ENCODE assay signal across 28 cellular contexts in the genomic region with DNA sequence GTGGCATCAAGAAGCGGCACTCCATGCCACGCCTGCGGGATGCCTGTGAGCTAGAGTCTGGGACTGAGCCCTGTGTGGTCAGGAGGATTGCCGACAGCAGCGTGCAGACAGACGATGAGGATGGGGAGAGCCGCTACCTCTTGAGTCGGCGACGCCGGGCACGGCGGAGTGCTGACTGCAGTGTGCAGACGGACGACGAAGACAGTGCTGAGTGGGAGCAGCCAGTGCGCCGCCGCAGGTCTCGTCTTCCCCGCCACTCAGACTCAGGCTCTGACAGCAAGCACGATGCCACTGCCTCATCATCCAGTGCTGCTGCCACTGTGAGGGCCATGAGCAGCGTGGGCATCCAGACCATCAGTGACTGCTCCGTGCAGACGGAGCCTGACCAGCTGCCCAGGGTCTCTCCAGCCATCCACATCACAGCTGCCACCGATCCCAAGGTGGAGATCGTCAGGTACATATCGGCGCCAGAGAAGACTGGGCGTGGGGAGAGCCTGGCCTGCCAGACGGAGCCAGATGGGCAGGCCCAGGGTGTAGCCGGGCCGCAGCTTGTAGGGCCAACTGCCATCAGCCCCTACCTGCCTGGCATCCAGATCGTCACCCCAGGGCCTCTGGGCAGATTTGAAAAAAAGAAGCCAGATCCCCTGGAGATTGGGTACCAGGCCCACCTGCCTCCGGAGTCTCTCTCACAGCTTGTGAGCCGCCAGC.
"Had no signal": no experiment of that assay in that cellular context is flagged by ENCODE, and none has a peak within 500 bp of the region (broad histone marks: within the 10 kb centered on the region; RNA-seq: fewer than 3 reads in every experiment).

No MANE protein-coding gene starts in this region.

- ATAC-seq: activated CD8-positive, alpha-beta T cell treated with anti-CD3 and anti-CD28 coated beads for 36 hours; activated T-cell treated with anti-CD3 and anti-CD28 coated beads, Interleukin-2, amount 50 U/mL, for 4 hours; activated T-helper 17 cell treated with anti-CD3 and anti-CD28 coated beads, Interleukin-2, amount 50 U/mL, for 72 hours; gastrocnemius medialis; left cardiac atrium; left ventricle myocardium superior; stimulated activated memory B cell treated with anti-CD40 and anti-IgM and Interleukin-4, amounts not matched to agents 10 μg/mL and 1 μg/mL and 100 μg/mL, for 72 hours; stimulated activated naive CD8-positive, alpha-beta T cell treated with anti-CD3 and anti-CD28 coated beads, Interleukin-15, amount 100 ng/mL, for 72 hours; T-helper 17 cell had no signal

- H3K9me3 ChIP-seq: colonic mucosa, gastrocnemius medialis, psoas muscle, sigmoid colon, thyroid gland, upper lobe of left lung had no signal

- H3K27me3 ChIP-seq: colonic mucosa, gastrocnemius medialis, thyroid gland, upper lobe of left lung had no signal

- H3K9ac ChIP-seq: parathyroid adenoma had no signal

- H3K36me3 ChIP-seq: colonic mucosa, gastrocnemius medialis, sigmoid colon, thyroid gland, upper lobe of left lung had no signal

- H3K4me1 ChIP-seq: colonic mucosa, gastrocnemius medialis, parathyroid adenoma, psoas muscle, sigmoid colon, upper lobe of left lung had no signal

- H2AFZ ChIP-seq: parathyroid adenoma had no signal

- DNase-seq: activated B cell treated with CpG ODN at 0.5 μM for 24 hours; activated CD4-positive, alpha-beta T cell treated with anti-CD3 and anti-CD28 coated beads, Interleukin-2, amount 50 U/mL, for 1 hour; activated gamma-delta T cell treated with Interleukin-2 at 50 U/mL for 16 hours; activated naive CD4-positive, alpha-beta T cell treated with anti-CD3 and anti-CD28 coated beads, Interleukin-2, amount 50 U/mL, for 16 hours; activated T-cell treated with anti-CD3 and anti-CD28 coated beads, Interleukin-2, amount 50 U/mL, for 4 hours; amniotic stem cell; central memory CD4-positive, alpha-beta T cell; colonic mucosa; effector memory CD4-positive, alpha-beta T cell; gastrocnemius medialis; hippocampal formation; left cardiac atrium; left ventricle myocardium superior; nucleus accumbens; psoas muscle; sigmoid colon; small intestine; stimulated activated CD4-positive, alpha-beta T cell treated with anti-CD3 and anti-CD28 coated beads, Interleukin-1b, Interleukin-23, amount 100 ng/mL, for 48 hours; stimulated activated CD4-positive, alpha-beta T cell treated with anti-CD3 and anti-CD28 coated beads, Interleukin-4, amount 100 ng/mL, for 4 hours; stimulated activated CD8-positive, alpha-beta memory T cell treated with anti-CD3 and anti-CD28 coated beads, Interleukin-4, amount 100 ng/mL, for 48 hours; stimulated activated naive CD8-positive, alpha-beta T cell treated with anti-CD3 and anti-CD28 coated beads, Interleukin-15, amount 100 ng/mL, for 72 hours; T-helper 17 cell; thyroid gland had no signal

- H3K27ac ChIP-seq: colonic mucosa, gastrocnemius medialis, parathyroid adenoma, psoas muscle, sigmoid colon, thyroid gland, upper lobe of left lung had no signal

- H3K4me3 ChIP-seq: colonic mucosa, gastrocnemius medialis, psoas muscle, sigmoid colon, thyroid gland, upper lobe of left lung had no signal
